22 cellular contexts compared by ENCODE assay signal in genomic region chr9:104802110-104802509, GRCh38. TPM values are rescaled to one million over a fixed set of nuclear protein-coding genes. Genes with fewer than 3 reads are reported as not detected.
DNase-seq lines count a peak whose midpoint lies in the region; ATAC-seq, FAIRE-seq and TF ChIP-seq lines count a peak whose summit lies in the region.
"Had no signal": no experiment of that assay in that cellular context is flagged by ENCODE, and none has a peak within 500 bp of the region (broad histone marks: within the 10 kb centered on the region; RNA-seq: fewer than 3 reads in every experiment).

No MANE protein-coding gene starts in this region.

- peak; percentile 45 to 83 (median 61) for ATAC-seq in psoas muscle
- ATAC-seq: CD8-positive, alpha-beta T cell had no signal

- peaks cover 20% of the 10 kb centered on the region for H4K20me1 ChIP-seq in astrocyte (ENCODE audit: insufficient read depth, low read length)

- H3K27me3 ChIP-seq in astrocyte (ENCODE audit: insufficient read depth, low read length) (no peaks in the 10 kb centered on the region), psoas muscle (ENCODE audit: insufficient read depth in 3 of 3, low read length in 2 of 3) (no peaks in the 10 kb centered on the region), ascending aorta (no peaks in the 10 kb centered on the region)
- H3K27me3 ChIP-seq: BLaER1 treated with 17β-estradiol and CSF1 and Interleukin-3, amounts not matched to agents 10 nM and 100 nM had no signal

- no peak for FAIRE-seq in astrocyte (lab: Jason Lieb, UNC)
- FAIRE-seq: GM12891, GM19239, RCC 7860 had no signal

- no peak overlapping the region for H3K4me3 Mint-ChIP-seq in astrocyte (ENCODE audit: unreplicated experiment)
- H3K4me3 Mint-ChIP-seq in activated naive CD8-positive, alpha-beta T cell treated with anti-CD3 and anti-CD28 coated beads for 36 hours, result no peak overlapping the region
- H3K4me3 Mint-ChIP-seq: CD8-positive, alpha-beta T cell had no signal

- H3K9me3 ChIP-seq in astrocyte (ENCODE audit: insufficient read depth, low read depth, low read length), result no peaks in the 10 kb centered on the region
- H3K9me3 ChIP-seq in psoas muscle, result no peaks in the 10 kb centered on the region
- H3K9me3 ChIP-seq in ascending aorta, result no peaks in the 10 kb centered on the region
- H3K9me3 ChIP-seq: BLaER1 treated with 17β-estradiol and CSF1 and Interleukin-3, amounts not matched to agents 10 nM and 100 nM; HAP-1 had no signal

- H3K36me3 Mint-ChIP-seq in astrocyte (ENCODE audit: low read depth, unreplicated experiment), result peaks cover 23% of the 10 kb centered on the region
- H3K36me3 Mint-ChIP-seq in activated naive CD8-positive, alpha-beta T cell treated with anti-CD3 and anti-CD28 coated beads for 36 hours, result no peaks in the 10 kb centered on the region

- no peaks in the 10 kb centered on the region for H3K4me1 Mint-ChIP-seq in astrocyte (ENCODE audit: low read depth, unreplicated experiment)
- H3K4me1 Mint-ChIP-seq in activated naive CD8-positive, alpha-beta T cell treated with anti-CD3 and anti-CD28 coated beads for 36 hours, result no peaks in the 10 kb centered on the region

- no peaks in the 10 kb centered on the region for H3K9me3 Mint-ChIP-seq in astrocyte (ENCODE audit: unreplicated experiment)
- no peaks in the 10 kb centered on the region for H3K9me3 Mint-ChIP-seq in activated naive CD8-positive, alpha-beta T cell treated with anti-CD3 and anti-CD28 coated beads for 36 hours
- H3K9me3 Mint-ChIP-seq: CD8-positive, alpha-beta T cell had no signal

- 57 to 85% (median 74%) methylated on average over 5 of the region's 5 CpGs for WGBS in psoas muscle, 3 donors

- no peak overlapping the region for H3K4me2 ChIP-seq in astrocyte (ENCODE audit: low read length)
- H3K4me2 ChIP-seq: BLaER1 treated with 17β-estradiol and CSF1 and Interleukin-3, amounts not matched to agents 10 nM and 100 nM had no signal

- peaks cover 63% of the 10 kb centered on the region for H3K36me3 ChIP-seq in astrocyte (ENCODE audit: insufficient read depth, low read length)
- peaks cover 31 to 99% of the 10 kb centered on the region in 2 donors for H3K36me3 ChIP-seq in psoas muscle (ENCODE audit: insufficient read depth in 1 of 2, low read depth in 1 of 2)
- H3K36me3 ChIP-seq in ascending aorta, result peaks cover 71 to 95% of the 10 kb centered on the region in 2 donors
- H3K36me3 ChIP-seq: HAP-1 had no signal

- in situ Hi-C loops in G401 (cut with HindIII; ENCODE audit: low sequenced_read_pairs), result no loop called here

- peak; percentile 44 for DNase-seq in G401 (ENCODE audit: low spot score)
- peak; percentile 31 for DNase-seq in astrocyte (ENCODE audit: low read depth)
- DNase-seq in choroid plexus epithelial cell (ENCODE audit: low read depth), result peak; percentile 94
- no peak for DNase-seq in psoas muscle
- DNase-seq in activated CD8-positive, alpha-beta memory T cell treated with anti-CD3 and anti-CD28 coated beads, Interleukin-2, amount 50 U/mL, for 4 hours, result no peak
- DNase-seq in ascending aorta (ENCODE audit: low spot score in 2 of 2), result no peak
- no peak for DNase-seq in activated naive CD8-positive, alpha-beta T cell treated with anti-CD3 and anti-CD28 coated beads for 36 hours
- DNase-seq: Calu3; CD8-positive, alpha-beta T cell; EL; MM.1S; NCI-H1092; NCI-H1436 treated with DMSO at 0.1 percent for 48 hours; NCI-H2029; NCI-H446 treated with DMSO at 0.1 percent for 48 hours; NCI-H69; SHP77 had no signal

- no peak overlapping the region for H3K4me3 ChIP-seq in astrocyte (ENCODE audit: insufficient read depth, low read depth, low read length)
- no peak overlapping the region for H3K4me3 ChIP-seq in choroid plexus epithelial cell (ENCODE audit: low read depth, low read length)
- no peak overlapping the region for H3K4me3 ChIP-seq in psoas muscle
- no peak overlapping the region for H3K4me3 ChIP-seq in ascending aorta
- H3K4me3 ChIP-seq: BLaER1 treated with 17β-estradiol and CSF1 and Interleukin-3, amounts not matched to agents 10 nM and 100 nM; HAP-1 had no signal

- intact Hi-C loops in psoas muscle (cut with DNase I), result no loop called here
- intact Hi-C loops in ascending aorta (cut with DNase I), result loop anchor here (10.0 kb wide), 1 partner anchor 613 kb away; no protein-coding TSS in a partner anchor

- TF ChIP-seq CTCF in astrocyte (IDR thresholded peaks at IDR 0.05; ENCODE audit: insufficient read depth, low read depth, low read length), result no peak
- no peak for TF ChIP-seq CTCF in choroid plexus epithelial cell (conservative IDR thresholded peaks at IDR 0.05; ENCODE audit: low read depth, low read length)
- no peak for TF ChIP-seq CTCF in psoas muscle (IDR thresholded peaks at IDR 0.05)
- no peak for TF ChIP-seq CTCF in ascending aorta (IDR thresholded peaks at IDR 0.05)

- no peaks in the 10 kb centered on the region for H3K27me3 Mint-ChIP-seq in astrocyte (ENCODE audit: low read depth, unreplicated experiment)
- no peaks in the 10 kb centered on the region for H3K27me3 Mint-ChIP-seq in activated naive CD8-positive, alpha-beta T cell treated with anti-CD3 and anti-CD28 coated beads for 36 hours

- H3K4me1 ChIP-seq in astrocyte (ENCODE audit: insufficient read depth, low read length) (no peaks in the 10 kb centered on the region), psoas muscle (no peaks in the 10 kb centered on the region), ascending aorta (no peaks in the 10 kb centered on the region)
- H3K4me1 ChIP-seq: HAP-1 had no signal

- no peaks in the 10 kb centered on the region for H3K79me2 ChIP-seq in astrocyte (ENCODE audit: insufficient read depth, low read length)

- H3K9ac ChIP-seq in astrocyte (ENCODE audit: low read length), result no peak overlapping the region
- H3K9ac ChIP-seq: BLaER1 treated with 17β-estradiol and CSF1 and Interleukin-3, amounts not matched to agents 10 nM and 100 nM had no signal

- H3K27ac Mint-ChIP-seq in astrocyte (ENCODE audit: unreplicated experiment), result no peak overlapping the region
- H3K27ac Mint-ChIP-seq in activated naive CD8-positive, alpha-beta T cell treated with anti-CD3 and anti-CD28 coated beads for 36 hours, result no peak overlapping the region
- H3K27ac Mint-ChIP-seq: CD8-positive, alpha-beta T cell had no signal

- no peak overlapping the region for H3K27ac ChIP-seq in astrocyte (ENCODE audit: low read depth, low read length)
- H3K27ac ChIP-seq in psoas muscle, result peak overlapping the region; percentile 30
- H3K27ac ChIP-seq in ascending aorta, result no peak overlapping the region
- H3K27ac ChIP-seq: BLaER1 treated with 17β-estradiol and CSF1 and Interleukin-3, amounts not matched to agents 10 nM and 100 nM had no signal

- H2AFZ ChIP-seq in astrocyte (ENCODE audit: low read depth, low read length), result no peak overlapping the region

RNA-seq across cellular contexts. Expression of gene NIPSNAP3B, which starts 38.2 kb away (rescaled TPM):
- 0.61 and 2.6 TPM in 2 replicates for total RNA-seq in G401 (2014; rRNA removed; shearing (Covaris generic))
- total RNA-seq in astrocyte, result 0.23 and 0.91 TPM in 2 replicates
- 10 to 100 TPM; 15.1 to 20.3 (median 19.1) TPM for total RNA-seq in psoas muscle
- polyA plus RNA-seq in psoas muscle, result 10 to 100 TPM in 2 of 3 donors, 1 to 10 TPM in 1; 8.6 to 11.1 (median 10.2) TPM
- 14.6 TPM for total RNA-seq in ascending aorta
- total RNA-seq in activated naive CD8-positive, alpha-beta T cell treated with anti-CD3 and anti-CD28 coated beads for 36 hours, result under 1 TPM; 0.23 to 0.88 TPM

RNA-seq across cellular contexts. Expression of gene NIPSNAP3A, which starts 54.6 kb away (rescaled TPM):
- total RNA-seq in G401 (2014; rRNA removed; shearing (Covaris generic)), result 29.0 and 40.2 TPM in 2 replicates
- 25.9 and 28.2 TPM in 2 replicates for total RNA-seq in astrocyte
- total RNA-seq in psoas muscle, result 10 to 100 TPM in 2 of 4 donors, 1 to 10 TPM in 2; 4.3 to 19.8 (median 9.7) TPM
- polyA plus RNA-seq in psoas muscle, result 1 to 10 TPM; 7.0 to 9.7 (median 9.3) TPM
- total RNA-seq in ascending aorta, result 9.7 TPM
- total RNA-seq in activated naive CD8-positive, alpha-beta T cell treated with anti-CD3 and anti-CD28 coated beads for 36 hours, result 10 to 100 TPM; 11.2 to 11.3 TPM

Comparison
In these comparisons a context has a peak if more than half of its experiments do, and no peak if none do; other contexts are left out.
1. DNase-seq: peak in G401 (single experiment), astrocyte (single experiment) and choroid plexus epithelial cell (single experiment); none in psoas muscle (0 of 2), activated CD8-positive, alpha-beta memory T cell treated with anti-CD3 and anti-CD28 coated beads, Interleukin-2, amount 50 U/mL, for 4 hours (single experiment), ascending aorta (0 of 2) and activated naive CD8-positive, alpha-beta T cell treated with anti-CD3 and anti-CD28 coated beads for 36 hours (single experiment).